Comparison of ENCODE assay signal across 9 cellular contexts in genomic region chr6:148747493-148748160, GRCh38. TPM values are rescaled to one million over a fixed set of nuclear protein-coding genes. Genes with fewer than 3 reads are reported as not detected.
DNase-seq lines count a peak whose midpoint lies in the region; ATAC-seq, FAIRE-seq and TF ChIP-seq lines count a peak whose summit lies in the region.
"Had no signal": no experiment of that assay in that cellular context is flagged by ENCODE, and none has a peak within 500 bp of the region (broad histone marks: within the 10 kb centered on the region; RNA-seq: fewer than 3 reads in every experiment).

No MANE protein-coding gene starts in this region.

- CTCF ChIA-PET in T-cell (lab: Charles Lee), result interaction anchor here (0.5 to 1.7 kb wide), 3 partner anchors 13 to 205 kb away, joined by 3 to 7 read pairs (median 3); no protein-coding TSS in a partner anchor
- CTCF ChIA-PET in MCF 10A (lab: Yijun Ruan, JAX), result interaction anchor here (0.6 to 1.3 kb wide), 7 partner anchors 164 to 1838 kb away, joined by 3 to 4 read pairs (median 3); no protein-coding TSS in a partner anchor

- no peak for FAIRE-seq in D721Med (lab: Jason Lieb, UNC)
- FAIRE-seq: islet of Langerhans had no signal

- H3K27me3 Mint-ChIP-seq in T-cell, result peaks cover 24 to 30% of the 10 kb centered on the region in 2 donors
- no peaks in the 10 kb centered on the region for H3K27me3 Mint-ChIP-seq in MCF 10A (ENCODE audit: insufficient read depth, unreplicated experiment)

- intact Hi-C loops in MCF 10A (cut with micrococcal nuclease), result loop anchor here (2.0 to 10.0 kb wide), 2 partner anchors 109 to 687 kb away; no protein-coding TSS in a partner anchor

- peaks cover 21 to 37% (median 30%) of the 10 kb centered on the region in 3 donors for H3K4me1 Mint-ChIP-seq in T-cell
- H3K4me1 Mint-ChIP-seq in MCF 10A (ENCODE audit: insufficient read depth, unreplicated experiment), result peaks cover 44% of the 10 kb centered on the region

- POLR2A ChIA-PET in T-cell (lab: Charles Lee), result interaction anchor here (0.5 to 2.3 kb wide), 6 partner anchors 11 to 627 kb away, joined by 3 to 12 read pairs (median 3); no protein-coding TSS in a partner anchor
- POLR2A ChIA-PET in MCF 10A (lab: Yijun Ruan, JAX), result interaction anchor here (0.6 to 1.1 kb wide), 7 partner anchors 11 to 170 kb away, joined by 3 to 5 read pairs (median 3); no protein-coding TSS in a partner anchor

- ATAC-seq in GM18498 (IDR thresholded peaks at IDR 0.05; ENCODE audit: unreplicated experiment), result peak; percentile 42
- peak; percentile 43 for ATAC-seq in HG03354 (IDR thresholded peaks at IDR 0.05; ENCODE audit: poor library complexity, severe bottlenecking, unreplicated experiment)
- ATAC-seq in T-cell (replicated peaks in 1 of 4), result peak; percentile 73 to 77 (median 75)

- H3K9me3 Mint-ChIP-seq in T-cell (no peaks in the 10 kb centered on the region), MCF 10A (ENCODE audit: unreplicated experiment) (no peaks in the 10 kb centered on the region)

- no TSS peak for BruUV-seq in MCF 10A (replicated peaks; lab: Mats Ljungman, UMichigan)

- H3K36me3 Mint-ChIP-seq in T-cell (no peaks in the 10 kb centered on the region), MCF 10A (ENCODE audit: insufficient read depth, unreplicated experiment) (no peaks in the 10 kb centered on the region)

- no peak overlapping the region for H3K27ac Mint-ChIP-seq in T-cell
- H3K27ac Mint-ChIP-seq in MCF 10A (ENCODE audit: low read depth, unreplicated experiment), result no peak overlapping the region

- peak in 32 of 34 experiments; percentile 26 to 71 (median 49) for DNase-seq in T-cell
- DNase-seq in MCF 10A (ENCODE audit: unreplicated experiment), result peak; percentile 61
- peak; percentile 45 for DNase-seq in iris pigment epithelial cell (ENCODE audit: low read depth)
- peak; percentile 6 to 16 for DNase-seq in stimulated activated CD4-positive, alpha-beta T cell treated with anti-CD3 and anti-CD28 coated beads, Interleukin-12 subunit alpha, Interleukin-12 subunit beta, amount 100 ng/mL, for 24 hours (ENCODE audit: low read depth in 2 of 2)
- no peak for DNase-seq in HPDE6-E6E7 (ENCODE audit: extremely low spot score)
- DNase-seq in D721Med (ENCODE audit: insufficient read length, low spot score), result no peak

- TF ChIP-seq CTCF in MCF 10A (IDR thresholded peaks at IDR 0.05; ENCODE audit: unreplicated experiment) (no peak), D721Med (IDR thresholded peaks at IDR 0.05; ENCODE audit: insufficient read depth, missing control alignments) (no peak)

- H3K4me3 Mint-ChIP-seq in T-cell (peak overlapping the region; percentile 80 to 94 (median 80)), MCF 10A (ENCODE audit: unreplicated experiment) (peak overlapping the region; percentile 88)

RNA-seq across cellular contexts. Expression of gene UST, which starts 0.8 kb away (rescaled TPM):
- total RNA-seq in T-cell, result 1 to 10 TPM; 1.9 to 5.3 (median 3.0) TPM
- total RNA-seq in MCF 10A (2022), result 10.0 and 10.8 TPM in 2 replicates

Comparison
In these comparisons a context has a peak if more than half of its experiments do, and no peak if none do; other contexts are left out.
1. DNase-seq: peak in T-cell (32 of 34), MCF 10A (single experiment), iris pigment epithelial cell (single experiment) and stimulated activated CD4-positive, alpha-beta T cell treated with anti-CD3 and anti-CD28 coated beads, Interleukin-12 subunit alpha, Interleukin-12 subunit beta, amount 100 ng/mL, for 24 hours (2 of 2); none in HPDE6-E6E7 (single experiment) and D721Med (single experiment).
2. Peak in every context shown above with its lines, with median percentiles within 50 percentile points of each other: ATAC-seq.